Comparison of ENCODE assay signal across 14 cellular contexts in genomic region chr17:64151016-64151368, GRCh38.
"Had no signal": no experiment of that assay in that cellular context is flagged by ENCODE, and none has a peak within 500 bp of the region (broad histone marks: within the 10 kb centered on the region; RNA-seq: fewer than 3 reads in every experiment).

No MANE protein-coding gene starts in this region.

- H3K4me3 ChIP-seq: lung, spleen had no signal

- DNase-seq: activated B cell treated with CpG ODN at 0.5 μM for 24 hours; activated CD4-positive, alpha-beta T cell treated with anti-CD3 and anti-CD28 coated beads, Interleukin-2, amount 10 ng/mL, durations not matched to agents 24 days and 14 days; activated gamma-delta T cell; activated T-cell treated with anti-CD3 and anti-CD28 coated beads, Interleukin-2, amount 50 U/mL, for 1 hour; effector CD4-positive, alpha-beta T cell; foreskin melanocyte; naive B cell; posterior cingulate gyrus; SK-N-SH; spleen; stimulated activated CD4-positive, alpha-beta T cell treated with anti-CD3 and anti-CD28 coated beads, Interleukin-1b, Interleukin-23, amount 100 ng/mL, for 48 hours; stimulated activated naive CD4-positive, alpha-beta T cell had no signal

- H3K9me3 ChIP-seq: SK-N-SH, spleen had no signal

- ATAC-seq: right cardiac atrium had no signal

- H3K27me3 ChIP-seq: spleen had no signal
